Comparison of ENCODE assay signal across 6 cellular contexts in genomic region chr6:106857310-106857709, GRCh38.
DNase-seq lines count a peak whose midpoint lies in the region; ATAC-seq, FAIRE-seq and TF ChIP-seq lines count a peak whose summit lies in the region.
"Not testable (repeated sequence)": the region's sequence is repeated elsewhere in the genome, so short reads cannot be mapped to it uniquely, and the experiment has no call there.

No MANE protein-coding gene starts in this region.

- not testable (repeated sequence) for ATAC-seq in K562

- H3K27ac ChIP-seq in K562 (ENCODE audit: extremely low read depth, low read depth, low read length): peak overlapping the region; percentile 80; the same call in 1 of the 3 replicates
- peak overlapping the region; percentile 67 to 72 for H3K27ac ChIP-seq in esophagus (ENCODE audit: low read depth in 2 of 2, low read length in 1 of 2)
- peak overlapping the region; percentile 38 for H3K27ac ChIP-seq in neural cell (ENCODE audit: low read length)

- not testable (repeated sequence) for H3F3A ChIP-seq in neural cell (ENCODE audit: insufficient read depth, low read length, poor library complexity, severe bottlenecking)

- not testable (repeated sequence) for DNase-seq in Calu3; K562 (ENCODE audit: extremely low read depth in 1 of 4, low spot score in 3 of 4); type B pancreatic cell (ENCODE audit: extremely low spot score, unreplicated experiment)
- peak; percentile 45 for DNase-seq in RPMI7951 (ENCODE audit: low read depth)

- peaks cover 23% of the 10 kb centered on the region for H3K36me3 Mint-ChIP-seq in Calu3 (ENCODE audit: insufficient read depth, unreplicated experiment)
- H3K36me3 Mint-ChIP-seq in type B pancreatic cell: not testable (repeated sequence)

- H3K79me2 ChIP-seq in K562 (ENCODE audit: control insufficient read depth, insufficient read depth, low read length); neural cell (replicated peaks; ENCODE audit: insufficient read depth, low read length): not testable (repeated sequence)

- H3K9me3 Mint-ChIP-seq in Calu3 (ENCODE audit: low read depth, unreplicated experiment); type B pancreatic cell: not testable (repeated sequence)

- not testable (repeated sequence) for H3K27me3 Mint-ChIP-seq in Calu3 (ENCODE audit: unreplicated experiment); type B pancreatic cell

- H4K20me1 ChIP-seq in K562 (replicated peaks; ENCODE audit: control insufficient read depth, insufficient read depth, low read length); neural cell (ENCODE audit: insufficient read depth): not testable (repeated sequence)

- H3K9me3 ChIP-seq in K562 (replicated peaks; ENCODE audit: control insufficient read depth, insufficient read depth, low read depth, low read length): peaks cover 24% of the 10 kb centered on the region
- not testable (repeated sequence) for H3K9me3 ChIP-seq in esophagus (ENCODE audit: control insufficient read depth in 2 of 2, insufficient read depth in 1 of 2, low read depth in 1 of 2, low read length in 1 of 2); neural cell (ENCODE audit: low read length)

- H2AFZ ChIP-seq in K562 (ENCODE audit: low read depth, low read length): peak overlapping the region; percentile 73
- H2AFZ ChIP-seq in neural cell (ENCODE audit: low read depth, low read length): not testable (repeated sequence)

- H3K9ac ChIP-seq in K562 (ENCODE audit: insufficient read depth in 1 of 2, low read depth in 2 of 2, low read length in 2 of 2); neural cell (ENCODE audit: low read length): not testable (repeated sequence)

- not testable (repeated sequence) for H3K36me3 ChIP-seq in K562 (ENCODE audit: control insufficient read depth, insufficient read depth, low read length); esophagus (ENCODE audit: control insufficient read depth in 2 of 2, insufficient read depth in 2 of 2, low read length in 1 of 2); neural cell (ENCODE audit: insufficient read depth, low read length)

- H3K9me1 ChIP-seq in K562 (ENCODE audit: control insufficient read depth, insufficient read depth, low read length): not testable (repeated sequence)

- TF ChIP-seq EP300 in K562 (IDR thresholded peaks at IDR 0.05; ENCODE audit: low read length); neural cell (conservative IDR thresholded peaks at IDR 0.05; ENCODE audit: poor library complexity, severe bottlenecking): not testable (repeated sequence)

- H3K4me3 Mint-ChIP-seq in Calu3 (ENCODE audit: low read depth, unreplicated experiment); type B pancreatic cell: not testable (repeated sequence)

- H3K9me2 ChIP-seq in neural cell (ENCODE audit: insufficient read depth, low read length): not testable (repeated sequence)

- in situ Hi-C loops in K562 (cut with MboI): not testable (repeated sequence)

- peaks cover 0 to 30% of the 10 kb centered on the region in 2 experiments; a peak in 4 of 5 replicates for H3K4me1 ChIP-seq in K562 (replicated peaks in 1 of 2; ENCODE audit: control insufficient read depth in 2 of 2, insufficient read depth in 2 of 2, low read length in 2 of 2)
- not testable (repeated sequence) for H3K4me1 ChIP-seq in esophagus (ENCODE audit: control insufficient read depth in 2 of 2, insufficient read depth in 2 of 2, low read length in 1 of 2)

- H3K4me2 ChIP-seq in K562 (ENCODE audit: insufficient read depth, low read length); neural cell (ENCODE audit: low read length): not testable (repeated sequence)

- TF ChIP-seq POLR2A in K562 (conservative IDR thresholded peaks at IDR 0.05): not testable (repeated sequence)

- H3K4me1 Mint-ChIP-seq in Calu3 (ENCODE audit: low read depth, unreplicated experiment) (peaks cover 35% of the 10 kb centered on the region), type B pancreatic cell (ENCODE audit: unreplicated experiment) (peaks cover 22% of the 10 kb centered on the region)

- CTCF ChIA-PET in Calu3 (lab: Charles Lee); K562 (lab: Yijun Ruan, JAX; ENCODE audit: low intra/inter-chr PET ratio): not testable (repeated sequence)

- FAIRE-seq in K562 (lab: Jason Lieb, UNC): not testable (repeated sequence)

- H3K27ac Mint-ChIP-seq in Calu3 (ENCODE audit: unreplicated experiment) (peak overlapping the region; percentile 31), type B pancreatic cell (peak overlapping the region; percentile 98)

- not testable (repeated sequence) for TF ChIP-seq RAD21 in K562 (CRISPR knock-in tag; conservative IDR thresholded peaks at IDR 0.05 in 1 of 2, IDR thresholded peaks at IDR 0.05 in 1 of 2); neural cell (conservative IDR thresholded peaks at IDR 0.05)

- intact Hi-C loops in Calu3 (cut with micrococcal nuclease; ENCODE audit: unreplicated experiment): not testable (repeated sequence)
- intact Hi-C loops in K562 (cut with micrococcal nuclease): loop anchor here (10.0 kb wide), 1 partner anchor 103 kb away; no protein-coding TSS in a partner anchor

- H3K4me3 ChIP-seq in K562; esophagus (ENCODE audit: low read depth in 1 of 2, low read length in 2 of 2); neural cell (ENCODE audit: low read length): not testable (repeated sequence)

- POLR2A ChIA-PET in K562 (lab: Yijun Ruan, JAX): interaction anchor here (0.6 to 2.1 kb wide), 2 partner anchors 40 to 62 kb away, joined by 3 to 4 read pairs; no protein-coding TSS in a partner anchor

- no CpG with 5 or more reads among the region's 2 CpGs for WGBS in K562 (ENCODE audit: insufficient coverage, low coverage, missing lambda C conversion rate)
- 96 to 98% methylated on average over 2 of the region's 2 CpGs for WGBS in esophagus, 2 donors

- H3K27me3 ChIP-seq in K562 (ENCODE audit: control insufficient read depth in 2 of 2, insufficient read depth in 2 of 2, low read length in 2 of 2); esophagus (ENCODE audit: control insufficient read depth in 1 of 2, insufficient read depth in 2 of 2, low read length in 2 of 2); neural cell (ENCODE audit: insufficient read depth, low read depth, low read length): not testable (repeated sequence)

- TF ChIP-seq CTCF in Calu3 (IDR thresholded peaks at IDR 0.05; ENCODE audit: unreplicated experiment); K562 (IDR thresholded peaks at IDR 0.05 in 2 of 3, conservative IDR thresholded peaks at IDR 0.05 in 1 of 3; ENCODE audit: insufficient read depth in 2 of 3, low read depth in 1 of 3, low read length in 3 of 3); neural cell (IDR thresholded peaks at IDR 0.05; ENCODE audit: poor library complexity, severe bottlenecking); type B pancreatic cell (conservative IDR thresholded peaks at IDR 0.05): not testable (repeated sequence)

- BruUV-seq in Calu3 (replicated peaks; lab: Mats Ljungman, UMichigan); K562 (replicated peaks; lab: Mats Ljungman, UMichigan): not testable (repeated sequence)

TF ChIP-seq in K562, 482 proteins besides CTCF, POLR2A, EP300 and RAD21 (continues in another document):
- not testable (repeated sequence) for TF ChIP-seq ZNF740 (CRISPR knock-in tag; IDR thresholded peaks at IDR 0.05)
- peak in 1 of 2 experiments; percentile 80; a peak in 2 of 4 replicates for TF ChIP-seq ZNF740 (tag; IDR thresholded peaks at IDR 0.05)
- peak; percentile 49 for TF ChIP-seq NUFIP1 (IDR thresholded peaks at IDR 0.05; ENCODE audit: partially characterized antibody)
- TF ChIP-seq TCFL5 (CRISPR knock-in tag; conservative IDR thresholded peaks at IDR 0.05): peak; percentile 51; the same call in 1 of the 2 replicates
